In genomic region chr7:11461999-11462398, GRCh38 we compare ENCODE assay signal across 34 cellular contexts.
"Had no signal": no experiment of that assay in that cellular context is flagged by ENCODE, and none has a peak within 500 bp of the region (broad histone marks: within the 10 kb centered on the region; RNA-seq: fewer than 3 reads in every experiment).

No MANE protein-coding gene starts in this region.

- H3K9me3 Mint-ChIP-seq: activated CD4-positive, alpha-beta memory T cell treated with anti-CD3 and anti-CD28 coated beads for 36 hours; activated CD4-positive, alpha-beta T cell treated with anti-CD3 and anti-CD28 coated beads, Interleukin-2, amount 10 ng/mL, durations not matched to agents 24 days and 14 days; activated naive CD4-positive, alpha-beta T cell treated with anti-CD3 and anti-CD28 coated beads for 36 hours; activated naive CD4-positive, alpha-beta T cell treated with anti-CD3 and anti-CD28 coated beads, Interleukin-2, amount 50 U/mL, for 24 hours; activated naive CD8-positive, alpha-beta T cell treated with anti-CD3 and anti-CD28 coated beads for 36 hours; activated T-helper 1 cell treated with anti-CD3 and anti-CD28 coated beads, Interleukin-12 subunit alpha, Interleukin-12 subunit beta, Interleukin-2, Interleukin-4 antibody, amounts not matched to agents 30 ng/mL and 10 ng/mL and 1 ng/mL, durations not matched to agents 14 hours and 24 hours and 36 hours; activated T-helper 2 cell treated with anti-CD3 and anti-CD28 coated beads, Interferon-gamma antibody, Interleukin-2, Interleukin-4, amounts not matched to agents 10 μg/mL and 5 μg/mL and 100 μg/mL, durations not matched to agents 14 hours and 24 hours and 36 hours; brain had no signal

- H3K27me3 Mint-ChIP-seq: activated CD4-positive, alpha-beta memory T cell treated with anti-CD3 and anti-CD28 coated beads for 36 hours; activated CD4-positive, alpha-beta T cell treated with anti-CD3 and anti-CD28 coated beads for 36 hours; activated CD4-positive, alpha-beta T cell treated with anti-CD3 and anti-CD28 coated beads, Interleukin-2, amount 10 ng/mL, durations not matched to agents 24 days and 14 days; activated CD8-positive, alpha-beta memory T cell treated with anti-CD3 and anti-CD28 coated beads, Interleukin-2, amount 10 ng/mL, durations not matched to agents 7 days and 5 days; activated naive CD4-positive, alpha-beta T cell treated with anti-CD3 and anti-CD28 coated beads, Interleukin-2, amount 50 U/mL, for 24 hours; activated naive CD8-positive, alpha-beta T cell treated with anti-CD3 and anti-CD28 coated beads for 36 hours; activated naive CD8-positive, alpha-beta T cell treated with anti-CD3 and anti-CD28 coated beads, Interleukin-2, amount 50 U/mL, for 24 hours; brain had no signal

- H3K4me1 ChIP-seq: ascending aorta, breast epithelium, colonic mucosa, esophagus squamous epithelium had no signal

- H3K36me3 ChIP-seq: adrenal gland, ascending aorta, breast epithelium, cardiac muscle cell, colonic mucosa, esophagus squamous epithelium, gastroesophageal sphincter had no signal

- ATAC-seq: activated CD4-positive, alpha-beta T cell treated with anti-CD3 and anti-CD28 coated beads for 36 hours; activated CD8-positive, alpha-beta memory T cell treated with anti-CD3 and anti-CD28 coated beads, Interleukin-2, amount 10 ng/mL, durations not matched to agents 7 days and 5 days; activated CD8-positive, alpha-beta T cell treated with anti-CD3 and anti-CD28 coated beads, Interleukin-2, amount 10 ng/mL, durations not matched to agents 7 days and 5 days; activated naive CD8-positive, alpha-beta T cell treated with anti-CD3 and anti-CD28 coated beads, Interleukin-2, amount 50 U/mL, for 24 hours; gastroesophageal sphincter had no signal

- H3K27me3 ChIP-seq: adrenal gland, ascending aorta, breast epithelium, cardiac muscle cell, colonic mucosa, esophagus squamous epithelium, gastroesophageal sphincter had no signal

- H3K4me1 Mint-ChIP-seq: activated CD4-positive, alpha-beta T cell treated with anti-CD3 and anti-CD28 coated beads for 36 hours; activated naive CD4-positive, alpha-beta T cell treated with anti-CD3 and anti-CD28 coated beads, Interleukin-2, amount 50 U/mL, for 24 hours; activated naive CD8-positive, alpha-beta T cell treated with anti-CD3 and anti-CD28 coated beads for 36 hours; activated naive CD8-positive, alpha-beta T cell treated with anti-CD3 and anti-CD28 coated beads, Interleukin-2, amount 50 U/mL, for 24 hours had no signal

- H3K27ac Mint-ChIP-seq: activated CD4-positive, alpha-beta memory T cell treated with anti-CD3 and anti-CD28 coated beads for 36 hours; activated CD4-positive, alpha-beta T cell treated with anti-CD3 and anti-CD28 coated beads for 36 hours; activated CD4-positive, alpha-beta T cell treated with anti-CD3 and anti-CD28 coated beads, Interleukin-2, amount 10 ng/mL, durations not matched to agents 24 days and 14 days; activated CD8-positive, alpha-beta memory T cell treated with anti-CD3 and anti-CD28 coated beads, Interleukin-2, amount 10 ng/mL, durations not matched to agents 7 days and 5 days; activated CD8-positive, alpha-beta T cell treated with anti-CD3 and anti-CD28 coated beads, Interleukin-2, amount 10 ng/mL, durations not matched to agents 7 days and 5 days; activated naive CD4-positive, alpha-beta T cell treated with anti-CD3 and anti-CD28 coated beads for 36 hours; activated naive CD4-positive, alpha-beta T cell treated with anti-CD3 and anti-CD28 coated beads, Interleukin-2, amount 50 U/mL, for 24 hours; activated naive CD8-positive, alpha-beta T cell treated with anti-CD3 and anti-CD28 coated beads for 36 hours; activated naive CD8-positive, alpha-beta T cell treated with anti-CD3 and anti-CD28 coated beads, Interleukin-2, amount 50 U/mL, for 24 hours; activated T-helper 1 cell treated with anti-CD3 and anti-CD28 coated beads, Interleukin-12 subunit alpha, Interleukin-12 subunit beta, Interleukin-2, Interleukin-4 antibody, amounts not matched to agents 30 ng/mL and 10 ng/mL and 1 ng/mL, durations not matched to agents 14 hours and 24 hours and 36 hours; activated T-helper 2 cell treated with anti-CD3 and anti-CD28 coated beads, Interferon-gamma antibody, Interleukin-2, Interleukin-4, amounts not matched to agents 10 μg/mL and 5 μg/mL and 100 μg/mL, durations not matched to agents 14 hours and 24 hours and 36 hours had no signal

- H3K27ac ChIP-seq: adrenal gland, ascending aorta, breast epithelium, cardiac muscle cell, colonic mucosa, epithelial cell of prostate, esophagus squamous epithelium, gastroesophageal sphincter had no signal

- H3K4me3 ChIP-seq: adrenal gland, ascending aorta, breast epithelium, cardiac muscle cell, colonic mucosa, esophagus squamous epithelium, gastroesophageal sphincter had no signal

- H3K4me3 Mint-ChIP-seq: activated CD4-positive, alpha-beta memory T cell treated with anti-CD3 and anti-CD28 coated beads for 36 hours; activated CD4-positive, alpha-beta T cell treated with anti-CD3 and anti-CD28 coated beads for 36 hours; activated CD4-positive, alpha-beta T cell treated with anti-CD3 and anti-CD28 coated beads, Interleukin-2, amount 10 ng/mL, durations not matched to agents 24 days and 14 days; activated CD8-positive, alpha-beta memory T cell treated with anti-CD3 and anti-CD28 coated beads, Interleukin-2, amount 10 ng/mL, durations not matched to agents 7 days and 5 days; activated CD8-positive, alpha-beta T cell treated with anti-CD3 and anti-CD28 coated beads, Interleukin-2, amount 10 ng/mL, durations not matched to agents 7 days and 5 days; activated naive CD4-positive, alpha-beta T cell treated with anti-CD3 and anti-CD28 coated beads for 36 hours; activated naive CD4-positive, alpha-beta T cell treated with anti-CD3 and anti-CD28 coated beads, Interleukin-2, amount 50 U/mL, for 24 hours; activated naive CD8-positive, alpha-beta T cell treated with anti-CD3 and anti-CD28 coated beads for 36 hours; activated naive CD8-positive, alpha-beta T cell treated with anti-CD3 and anti-CD28 coated beads, Interleukin-2, amount 50 U/mL, for 24 hours; activated T-helper 1 cell treated with anti-CD3 and anti-CD28 coated beads, Interleukin-12 subunit alpha, Interleukin-12 subunit beta, Interleukin-2, Interleukin-4 antibody, amounts not matched to agents 30 ng/mL and 10 ng/mL and 1 ng/mL, durations not matched to agents 14 hours and 24 hours and 36 hours; brain had no signal

- FAIRE-seq: endometrium, endothelial cell of umbilical vein had no signal

- DNase-seq: activated CD4-positive, alpha-beta memory T cell treated with anti-CD3 and anti-CD28 coated beads for 36 hours; activated CD4-positive, alpha-beta T cell treated with anti-CD3 and anti-CD28 coated beads for 36 hours; activated CD4-positive, alpha-beta T cell treated with anti-CD3 and anti-CD28 coated beads, Interleukin-2, amount 10 ng/mL, durations not matched to agents 24 days and 14 days; activated CD4-positive, CD25-positive, alpha-beta regulatory T cell; activated CD4-positive, CD25-positive, alpha-beta regulatory T cell treated with anti-CD3 and anti-CD28 coated beads, Interleukin-2, amount 50 U/mL, for 72 hours; activated CD8-positive, alpha-beta memory T cell treated with anti-CD3 and anti-CD28 coated beads, Interleukin-2, amount 10 ng/mL, durations not matched to agents 7 days and 5 days; activated CD8-positive, alpha-beta memory T cell treated with anti-CD3 and anti-CD28 coated beads, Interleukin-2, amount 50 U/mL, for 4 hours; activated CD8-positive, alpha-beta T cell treated with anti-CD3 and anti-CD28 coated beads, Interleukin-2, amount 10 ng/mL, durations not matched to agents 7 days and 5 days; activated effector memory CD4-positive, alpha-beta T cell treated with anti-CD3 and anti-CD28 coated beads, Interleukin-2, amount 50 U/mL, for 16 hours; activated naive CD4-positive, alpha-beta T cell treated with anti-CD3 and anti-CD28 coated beads for 36 hours; activated naive CD8-positive, alpha-beta T cell treated with anti-CD3 and anti-CD28 coated beads for 36 hours; activated naive CD8-positive, alpha-beta T cell treated with anti-CD3 and anti-CD28 coated beads, Interleukin-2, amount 50 U/mL, for 24 hours; activated T-cell treated with anti-CD3 and anti-CD28 coated beads, Interleukin-2, amount 50 U/mL, for 1 hour; activated T-cell treated with anti-CD3 and anti-CD28 coated beads, Interleukin-2, amount 50 U/mL, for 48 hours; adrenal gland; amygdala; central memory CD4-positive, alpha-beta T cell; cerebellar nuclear complex; colonic mucosa; effector CD8-positive, alpha-beta T cell; esophagus squamous epithelium; foreskin melanocyte; T-helper 2 cell had no signal

- H3K9me3 ChIP-seq: adrenal gland, ascending aorta, breast epithelium, colonic mucosa, esophagus squamous epithelium, gastroesophageal sphincter had no signal

- H3K36me3 Mint-ChIP-seq: activated CD4-positive, alpha-beta memory T cell treated with anti-CD3 and anti-CD28 coated beads for 36 hours; activated CD8-positive, alpha-beta memory T cell treated with anti-CD3 and anti-CD28 coated beads, Interleukin-2, amount 10 ng/mL, durations not matched to agents 7 days and 5 days; activated naive CD4-positive, alpha-beta T cell treated with anti-CD3 and anti-CD28 coated beads, Interleukin-2, amount 50 U/mL, for 24 hours; activated naive CD8-positive, alpha-beta T cell treated with anti-CD3 and anti-CD28 coated beads for 36 hours; brain had no signal
